In genomic region chr16:53047515-53047914, GRCh38 we compare ENCODE assay signal across 3 cellular contexts. TPM values are rescaled to one million over a fixed set of nuclear protein-coding genes. Genes with fewer than 3 reads are reported as not detected.
"Had no signal": no experiment of that assay in that cellular context is flagged by ENCODE, and none has a peak within 500 bp of the region (broad histone marks: within the 10 kb centered on the region; RNA-seq: fewer than 3 reads in every experiment).

No MANE protein-coding gene starts in this region.

RNA-seq across cellular contexts. Expression of gene CHD9NB, which starts 5.2 kb away (rescaled TPM):
- total RNA-seq: OCI-LY7, RPMI7951, SJCRH30 had no signal
